10 cellular contexts compared by ENCODE assay signal in genomic region chr3:11835028-11835639, GRCh38. TPM values are rescaled to one million over a fixed set of nuclear protein-coding genes. Genes with fewer than 3 reads are reported as not detected.
A peak's percentile ranks its signal among the peaks of the same experiment; 100 is the strongest.
DNase-seq lines count a peak whose midpoint lies in the region; ATAC-seq, FAIRE-seq and TF ChIP-seq lines count a peak whose summit lies in the region.
"Had no signal": no experiment of that assay in that cellular context is flagged by ENCODE, and none has a peak within 500 bp of the region (broad histone marks: within the 10 kb centered on the region; RNA-seq: fewer than 3 reads in every experiment).

No MANE protein-coding gene starts in this region.

- no peaks in the 10 kb centered on the region for H3K79me2 ChIP-seq in GM23338 (replicated peaks; ENCODE audit: insufficient read depth)
- peaks cover 3% of the 10 kb centered on the region for H3K79me2 ChIP-seq in keratinocyte (ENCODE audit: control insufficient read depth, insufficient read depth, low read length)

- H3K27ac Mint-ChIP-seq in GM23338, result no peak overlapping the region

- H3K27me3 ChIP-seq in GM23338 (ENCODE audit: insufficient read depth), result no peaks in the 10 kb centered on the region
- no peaks in the 10 kb centered on the region for H3K27me3 ChIP-seq in keratinocyte (ENCODE audit: control insufficient read depth, extremely low read depth, insufficient read depth, low read length)
- H3K27me3 ChIP-seq in prostate gland (replicated peaks; ENCODE audit: insufficient read depth), result no peaks in the 10 kb centered on the region
- H3K27me3 ChIP-seq: SJCRH30 had no signal

- no peak for ATAC-seq in GM23338

- no peak overlapping the region for H3K9ac ChIP-seq in keratinocyte (ENCODE audit: control insufficient read depth, extremely low read depth, insufficient read depth, low read length)

- no peak overlapping the region for H3K4me2 ChIP-seq in GM23338
- H3K4me2 ChIP-seq in keratinocyte (ENCODE audit: control insufficient read depth, extremely low read depth, insufficient read depth, low read depth, low read length), result no peak overlapping the region

- H3K36me3 ChIP-seq in GM23338 (ENCODE audit: insufficient read depth) (peaks cover 8% of the 10 kb centered on the region), keratinocyte (ENCODE audit: control insufficient read depth in 2 of 2, extremely low read depth in 1 of 2, insufficient read depth in 2 of 2, low read length in 2 of 2) (peaks cover 20 to 29% of the 10 kb centered on the region in 2 experiments), prostate gland (no peaks in the 10 kb centered on the region)

- intact Hi-C loops in prostate gland (cut with DNase I), result no loop called here

- H2AFZ ChIP-seq in GM23338, result no peak overlapping the region
- H2AFZ ChIP-seq in keratinocyte (ENCODE audit: control insufficient read depth, low read length), result no peak overlapping the region

- peaks cover 5% of the 10 kb centered on the region for H3K9me3 Mint-ChIP-seq in GM23338

- H3K4me3 ChIP-seq in GM23338 (no peak overlapping the region), WI38 (ENCODE audit: low read depth, low read length) (no peak overlapping the region), keratinocyte (ENCODE audit: control insufficient read depth in 2 of 3, extremely low read depth in 1 of 3, insufficient read depth in 2 of 3, low read depth in 1 of 3, low read length in 3 of 3) (no peak overlapping the region), prostate gland (no peak overlapping the region)
- H3K4me3 ChIP-seq: SJCRH30 had no signal

- TF ChIP-seq CTCF in GM23338 (conservative IDR thresholded peaks at IDR 0.05; ENCODE audit: low read depth in 2 of 2) (peak; percentile 50 to 73), WI38 (IDR thresholded peaks at IDR 0.05; ENCODE audit: low read depth, low read length) (peak; percentile 14; the same call in 1 of the 2 replicates), keratinocyte (optimal IDR thresholded peaks at IDR 0.05 in 1 of 3, IDR thresholded peaks at IDR 0.05 in 1 of 3, conservative IDR thresholded peaks at IDR 0.05 in 1 of 3; ENCODE audit: extremely low read depth in 1 of 3, insufficient read depth in 2 of 3, low read length in 3 of 3) (peak in 2 of 3 experiments; percentile 19 to 44), prostate gland (IDR thresholded peaks at IDR 0.05) (peak in 2 of 4 experiments; percentile 52 to 58)

- peaks cover 16% of the 10 kb centered on the region for H3K4me1 Mint-ChIP-seq in GM23338

- no peaks in the 10 kb centered on the region for H3K9me3 ChIP-seq in keratinocyte (ENCODE audit: control insufficient read depth, low read depth, low read length)
- H3K9me3 ChIP-seq in prostate gland, result no peaks in the 10 kb centered on the region
- H3K9me3 ChIP-seq: SJCRH30 had no signal

- no peak for TF ChIP-seq POLR2A in prostate gland (IDR thresholded peaks at IDR 0.05)

- DNase-seq in AG08396 (ENCODE audit: low spot score) (peak; percentile 28), GM23338 (ENCODE audit: low spot score) (peak; percentile 53), keratinocyte (ENCODE audit: low read depth, low spot score) (no peak), SIG-M5 treated with dmso at 0.1 percent for 504 hours (lab: John Stamatoyannopoulos, UW; ENCODE audit: unreplicated experiment) (no peak), GDM1 (lab: John Stamatoyannopoulos, UW) (no peak), prostate gland (ENCODE audit: low spot score) (no peak)
- DNase-seq in activated T-cell treated with anti-CD3 and anti-CD28 coated beads, Interleukin-2, amount 50 U/mL, for 1 hour, result no peak

- H3K4me1 ChIP-seq in GM23338 (ENCODE audit: insufficient read depth) (peaks cover 12% of the 10 kb centered on the region), keratinocyte (ENCODE audit: control insufficient read depth, extremely low read depth, insufficient read depth, low read length) (no peaks in the 10 kb centered on the region), prostate gland (replicated peaks) (no peaks in the 10 kb centered on the region)
- H3K4me1 ChIP-seq: SJCRH30 had no signal

- FAIRE-seq in keratinocyte (lab: Jason Lieb, UNC), result no peak

- H3K27ac ChIP-seq in GM23338 (ENCODE audit: low read depth) (no peak overlapping the region), keratinocyte (ENCODE audit: control insufficient read depth, insufficient read depth, low read length) (no peak overlapping the region), prostate gland (no peak overlapping the region)
- H3K27ac ChIP-seq: epithelial cell of prostate, SJCRH30 had no signal

- no peaks in the 10 kb centered on the region for H3F3A ChIP-seq in GM23338 (replicated peaks; ENCODE audit: low read depth)

- peaks cover 3% of the 10 kb centered on the region for H3K27me3 Mint-ChIP-seq in GM23338 (ENCODE audit: insufficient read depth, low read depth, poor library complexity)

- dilution Hi-C loops in keratinocyte (cut with MboI; ENCODE audit: extremely low pct_ligation_motif_present, low sequenced_read_pairs), result no loop called here

- H3K4me3 Mint-ChIP-seq in GM23338, result no peak overlapping the region

- H3K9me1 ChIP-seq in keratinocyte (ENCODE audit: control insufficient read depth, extremely low read depth, insufficient read depth, low read length), result no peaks in the 10 kb centered on the region

- H4K20me1 ChIP-seq in GM23338 (replicated peaks; ENCODE audit: insufficient read depth) (no peaks in the 10 kb centered on the region), keratinocyte (ENCODE audit: control insufficient read depth, extremely low read depth, insufficient read depth, low read length) (no peaks in the 10 kb centered on the region)

- peaks cover 35% of the 10 kb centered on the region for H3K36me3 Mint-ChIP-seq in GM23338 (ENCODE audit: low read depth)

- no peaks in the 10 kb centered on the region for H3K9me2 ChIP-seq in GM23338 (ENCODE audit: insufficient read depth)

TF ChIP-seq in GM23338, 12 proteins besides CTCF, POLR2A, EP300 and RAD21 (continues in another document):
- no peak for TF ChIP-seq NANOG (IDR thresholded peaks at IDR 0.05; ENCODE audit: borderline replicate concordance)
- TF ChIP-seq POLR2AphosphoS5 (IDR thresholded peaks at IDR 0.05; ENCODE audit: low read depth), result no peak
- no peak for TF ChIP-seq CREB1 (CRISPR knock-in tag; IDR thresholded peaks at IDR 0.05; ENCODE audit: low read depth)

RNA-seq across cellular contexts. Expression of gene TAMM41, which starts 11.6 kb away (rescaled TPM):
- total RNA-seq in GM23338 (2014; rRNA removed; shearing (Covaris generic)), result 8.9 and 12.9 TPM in 2 replicates
- polyA plus RNA-seq in GM23338 (2016; fragmentation: Nextera tagmentation; extraction: Ambion mirVana) (18.0 and 19.2 TPM in 2 replicates), keratinocyte (17.5 to 24.2 TPM (median 22.9 TPM) in 3 replicates)
- 13.0 TPM for polyA plus RNA-seq in keratinocyte (2011; ENCODE audit: low read depth)
- 18.5 and 27.6 TPM in 2 replicates for polyA plus RNA-seq in keratinocyte (2011; cell fraction: cytosol; rRNA removed)
- polyA plus RNA-seq in keratinocyte (2011; cell fraction: nucleus; rRNA removed), result 43.8 and 46.4 TPM in 2 replicates
- 15.7 and 29.9 TPM in 2 replicates for polyA plus RNA-seq in keratinocyte (2012; ENCODE audit: low replicate concordance)
- polyA minus RNA-seq in keratinocyte, result 24.6 to 31.6 TPM (median 25.3 TPM) in 3 replicates
- polyA minus RNA-seq in keratinocyte (2011; cell fraction: cytosol; rRNA and poly(A)+ RNA removed), result 26.3 TPM
- polyA minus RNA-seq in keratinocyte (2011; cell fraction: nucleus; rRNA and poly(A)+ RNA removed), result 33.8 and 38.0 TPM in 2 replicates
- 10 to 100 TPM; 11.2 to 18.8 TPM for total RNA-seq in prostate gland

Comparison
In these comparisons a context has a peak if more than half of its experiments do, and no peak if none do; other contexts are left out.
1. DNase-seq: peak in AG08396 (single experiment) and GM23338 (single experiment); none in keratinocyte (single experiment), activated T-cell treated with anti-CD3 and anti-CD28 coated beads, Interleukin-2, amount 50 U/mL, for 1 hour (single experiment), SIG-M5 treated with dmso at 0.1 percent for 504 hours (single experiment), GDM1 (single experiment) and prostate gland (single experiment).